Comparison of ENCODE assay signal across 8 cellular contexts in the genomic region with DNA sequence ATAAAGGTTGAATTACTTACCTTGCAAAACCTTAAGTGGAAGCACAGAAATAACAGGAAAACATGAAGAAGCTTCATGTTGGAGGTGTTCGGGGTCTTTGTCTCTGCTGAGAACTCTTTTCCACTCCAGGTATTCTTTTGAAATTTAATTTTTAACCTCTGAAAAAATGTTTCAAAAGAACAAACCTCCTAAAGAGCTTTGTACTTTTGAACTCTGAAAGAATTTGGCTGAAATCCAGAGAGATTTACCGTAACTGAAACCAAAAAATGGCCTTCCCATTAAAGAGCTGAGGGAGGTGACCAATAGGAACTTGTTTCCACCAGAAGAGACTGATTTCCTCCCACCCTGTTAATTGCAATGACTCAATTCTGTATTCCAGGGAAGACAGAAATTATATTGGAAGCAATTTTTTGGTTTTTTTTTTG. TPM values are rescaled to one million over a fixed set of nuclear protein-coding genes. Genes with fewer than 3 reads are reported as not detected.
DNase-seq lines count a peak whose midpoint lies in the region; ATAC-seq and TF ChIP-seq lines count a peak whose summit lies in the region.
"Had no signal": no experiment of that assay in that cellular context is flagged by ENCODE, and none has a peak within 500 bp of the region (broad histone marks: within the 10 kb centered on the region; RNA-seq: fewer than 3 reads in every experiment).

A gene (minus strand): TSS at position 105 of the 425 bp plus-strand sequence. CDS start 28 bp downstream, at position 77.

- 39 to 42% methylated on average over 2 of the region's 2 CpGs for WGBS in tibial nerve, 2 donors

- peaks cover 0 to under 1% (median 0%) of the 10 kb centered on the region in 4 donors for H3K9me3 ChIP-seq in tibial nerve

- TF ChIP-seq RAD21 in Ishikawa (IDR thresholded peaks at IDR 0.05; ENCODE audit: low read depth), result no peak

- no peak for TF ChIP-seq POLR2A in tibial nerve (IDR thresholded peaks at IDR 0.05)

- TF ChIP-seq EP300 in Ishikawa (IDR thresholded peaks at IDR 0.05; ENCODE audit: borderline replicate concordance), result no peak
- no peak for TF ChIP-seq EP300 in tibial nerve (IDR thresholded peaks at IDR 0.05)

- DNase-seq in coronary artery (ENCODE audit: low spot score), result no peak
- no peak for DNase-seq in left lobe of liver (ENCODE audit: low spot score)
- no peak for DNase-seq in tibial nerve (ENCODE audit: low spot score in 2 of 2)
- DNase-seq in NCI-H1694 treated with DMSO at 0.1 percent for 48 hours (lab: John Stamatoyannopoulos, UW), result no peak
- DNase-seq in NCI-H1105 treated with DMSO at 0.1 percent for 48 hours (lab: John Stamatoyannopoulos, UW), result no peak
- DNase-seq: activated CD8-positive, alpha-beta memory T cell treated with anti-CD3 and anti-CD28 coated beads for 24 hours had no signal

- no peaks in the 10 kb centered on the region for H3K27me3 ChIP-seq in tibial nerve

- H3K4me3 ChIP-seq in coronary artery, result peak within 1 kb of the TSS; percentile 56
- peak within 1 kb of the TSS in 2 of 4 donors; percentile 13 to 33 for H3K4me3 ChIP-seq in tibial nerve

- H3K27ac ChIP-seq in coronary artery (no peak within 1 kb of the TSS), tibial nerve (peak within 1 kb of the TSS in 2 of 4 donors; percentile 71 to 74)

- H3K36me3 ChIP-seq in tibial nerve, result no peaks in the 10 kb centered on the region

- H3K4me1 ChIP-seq in tibial nerve, result peaks cover 0 to 21% (median 4%) of the 10 kb centered on the region in 4 donors

- no peak for TF ChIP-seq CTCF in coronary artery (IDR thresholded peaks at IDR 0.05)
- TF ChIP-seq CTCF in tibial nerve (IDR thresholded peaks at IDR 0.05), result no peak

- ATAC-seq in left lobe of liver (peak; percentile 70), HG03460 (IDR thresholded peaks at IDR 0.05; ENCODE audit: unreplicated experiment) (no peak)

TF ChIP-seq in Ishikawa, 13 proteins besides CTCF, POLR2A, EP300 and RAD21:
- TF ChIP-seq NFIC (IDR thresholded peaks at IDR 0.05), result peak; percentile 35; the same call in 1 of the 2 replicates
- TF ChIP-seq, protein P1, sequence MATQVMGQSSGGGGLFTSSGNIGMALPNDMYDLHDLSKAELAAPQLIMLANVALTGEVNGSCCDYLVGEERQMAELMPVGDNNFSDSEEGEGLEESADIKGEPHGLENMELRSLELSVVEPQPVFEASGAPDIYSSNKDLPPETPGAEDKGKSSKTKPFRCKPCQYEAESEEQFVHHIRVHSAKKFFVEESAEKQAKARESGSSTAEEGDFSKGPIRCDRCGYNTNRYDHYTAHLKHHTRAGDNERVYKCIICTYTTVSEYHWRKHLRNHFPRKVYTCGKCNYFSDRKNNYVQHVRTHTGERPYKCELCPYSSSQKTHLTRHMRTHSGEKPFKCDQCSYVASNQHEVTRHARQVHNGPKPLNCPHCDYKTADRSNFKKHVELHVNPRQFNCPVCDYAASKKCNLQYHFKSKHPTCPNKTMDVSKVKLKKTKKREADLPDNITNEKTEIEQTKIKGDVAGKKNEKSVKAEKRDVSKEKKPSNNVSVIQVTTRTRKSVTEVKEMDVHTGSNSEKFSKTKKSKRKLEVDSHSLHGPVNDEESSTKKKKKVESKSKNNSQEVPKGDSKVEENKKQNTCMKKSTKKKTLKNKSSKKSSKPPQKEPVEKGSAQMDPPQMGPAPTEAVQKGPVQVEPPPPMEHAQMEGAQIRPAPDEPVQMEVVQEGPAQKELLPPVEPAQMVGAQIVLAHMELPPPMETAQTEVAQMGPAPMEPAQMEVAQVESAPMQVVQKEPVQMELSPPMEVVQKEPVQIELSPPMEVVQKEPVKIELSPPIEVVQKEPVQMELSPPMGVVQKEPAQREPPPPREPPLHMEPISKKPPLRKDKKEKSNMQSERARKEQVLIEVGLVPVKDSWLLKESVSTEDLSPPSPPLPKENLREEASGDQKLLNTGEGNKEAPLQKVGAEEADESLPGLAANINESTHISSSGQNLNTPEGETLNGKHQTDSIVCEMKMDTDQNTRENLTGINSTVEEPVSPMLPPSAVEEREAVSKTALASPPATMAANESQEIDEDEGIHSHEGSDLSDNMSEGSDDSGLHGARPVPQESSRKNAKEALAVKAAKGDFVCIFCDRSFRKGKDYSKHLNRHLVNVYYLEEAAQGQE (IDR thresholded peaks at IDR 0.05; ENCODE audit: low read depth), result no peak

RNA-seq across cellular contexts. Expression of the gene that starts here (rescaled TPM):
- total RNA-seq in left lobe of liver (426 TPM), tibial nerve (10 to 100 TPM; 23.7 to 34.3 (median 26.6) TPM)

Comparison
In these comparisons a context has a peak if more than half of its experiments do, and no peak if none do; other contexts are left out.
1. RNA of the gene that starts here (total RNA-seq): 426 TPM in left lobe of liver (single experiment); 23.7 to 34.3 TPM in tibial nerve; every median in the first group is over 10 times any median in the second.